In genomic region chr7:92848854-92849745, GRCh38 we compare ENCODE assay signal across 2 cellular contexts.
A peak's percentile ranks its signal among the peaks of the same experiment; 100 is the strongest.
TF ChIP-seq lines count a peak whose summit lies in the region.

No MANE protein-coding gene starts in this region.

TF ChIP-seq in HepG2, 621 proteins besides CTCF, POLR2A, EP300 and RAD21:
- TF ChIP-seq ZNF205 (CRISPR knock-in tag; IDR thresholded peaks at IDR 0.05) (no peak), ZHX2 (IDR thresholded peaks at IDR 0.05; ENCODE audit: low read depth) (no peak), ZHX2 (CRISPR knock-in tag; IDR thresholded peaks at IDR 0.05; ENCODE audit: borderline replicate concordance) (no peak), MAFF (IDR thresholded peaks at IDR 0.05; ENCODE audit: low read depth, low read length) (peak; percentile 98), ATM (IDR thresholded peaks at IDR 0.05; ENCODE audit: borderline replicate concordance) (no peak), AGO2 (optimal IDR thresholded peaks at IDR 0.05; ENCODE audit: low read depth, low read length) (no peak), MAFK (conservative IDR thresholded peaks at IDR 0.05 in 1 of 2, IDR thresholded peaks at IDR 0.05 in 1 of 2; ENCODE audit: low read length in 2 of 2) (peak; percentile 97 to 99), ZNF354B (CRISPR knock-in tag; IDR thresholded peaks at IDR 0.05) (no peak), ELF3 (CRISPR knock-in tag; IDR thresholded peaks at IDR 0.05) (no peak), ZNF451 (CRISPR knock-in tag; IDR thresholded peaks at IDR 0.05) (no peak), ZNF766 (CRISPR knock-in tag; IDR thresholded peaks at IDR 0.05; ENCODE audit: borderline replicate concordance) (no peak), JARID2 (CRISPR knock-in tag; IDR thresholded peaks at IDR 0.05; ENCODE audit: insufficient replicate concordance) (no peak), SNAPC2 (CRISPR knock-in tag; IDR thresholded peaks at IDR 0.05) (no peak), ZNF770 (CRISPR knock-in tag; IDR thresholded peaks at IDR 0.05) (peak; percentile 54; the same call in 1 of the 2 replicates), PCBP1 (IDR thresholded peaks at IDR 0.05; ENCODE audit: borderline replicate concordance, low read depth, low read length) (no peak), ARNT2 (CRISPR knock-in tag; IDR thresholded peaks at IDR 0.05; ENCODE audit: low read depth) (no peak), ZSCAN31 (CRISPR knock-in tag; IDR thresholded peaks at IDR 0.05; ENCODE audit: low read depth) (no peak), TBL1XR1 (IDR thresholded peaks at IDR 0.05; ENCODE audit: borderline replicate concordance, low read length, partially characterized antibody) (no peak)
TF ChIP-seq in HepG2: peak in this region for 3.

TF ChIP-seq in H1, 55 proteins besides CTCF, POLR2A, EP300 and RAD21:
- TF ChIP-seq SIRT6 (IDR thresholded peaks at IDR 0.05; ENCODE audit: low read length) (no peak), SUZ12 (IDR thresholded peaks at IDR 0.05; ENCODE audit: low read length) (no peak), EZH2 (IDR thresholded peaks at IDR 0.05; ENCODE audit: low read depth, low read length, severe bottlenecking) (no peak), CHD1 (IDR thresholded peaks at IDR 0.05; ENCODE audit: low read depth, low read length) (no peak), RXRA (IDR thresholded peaks at IDR 0.05; ENCODE audit: insufficient read depth, low read depth, low read length) (no peak), SAP30 (IDR thresholded peaks at IDR 0.05; ENCODE audit: insufficient read depth, insufficient replicate concordance, low read length) (no peak), RFX5 (IDR thresholded peaks at IDR 0.05; ENCODE audit: borderline replicate concordance, low read depth, low read length) (no peak), USF2 (IDR thresholded peaks at IDR 0.05; ENCODE audit: low read length) (no peak), MAFK (IDR thresholded peaks at IDR 0.05; ENCODE audit: low read depth, low read length) (peak; percentile 89)
TF ChIP-seq in H1: peak in this region for 1.
